ENCODE assay signal across 19 cellular contexts in genomic region chr7:55953707-55954475, GRCh38. TPM values are rescaled to one million over a fixed set of nuclear protein-coding genes. Genes with fewer than 3 reads are reported as not detected.
DNase-seq lines count a peak whose midpoint lies in the region; ATAC-seq and TF ChIP-seq lines count a peak whose summit lies in the region.
"Had no signal": no experiment of that assay in that cellular context is flagged by ENCODE, and none has a peak within 500 bp of the region (broad histone marks: within the 10 kb centered on the region; RNA-seq: fewer than 3 reads in every experiment).

No MANE protein-coding gene starts in this region.

- H3K4me3 Mint-ChIP-seq in CD4-positive, CD25-positive, alpha-beta regulatory T cell = peak overlapping the region; percentile 71 to 98 (median 84)
- peak overlapping the region; percentile 94 for H3K4me3 Mint-ChIP-seq in CD8-positive, alpha-beta T cell
- peak overlapping the region; percentile 85 for H3K4me3 Mint-ChIP-seq in activated T-helper 17 cell treated with anti-CD3 and anti-CD28 coated beads, Interleukin-2, amount 50 U/mL, for 72 hours
- peak overlapping the region; percentile 99 for H3K4me3 Mint-ChIP-seq in mesothelial cell of epicardium

- no peaks in the 10 kb centered on the region for H3K36me3 ChIP-seq in CD4-positive, CD25-positive, alpha-beta regulatory T cell (ENCODE audit: control insufficient read depth, insufficient read depth, low read length)
- no peaks in the 10 kb centered on the region for H3K36me3 ChIP-seq in CD8-positive, alpha-beta T cell (ENCODE audit: insufficient read depth, low read length)

- H3K9me3 ChIP-seq in CD4-positive, CD25-positive, alpha-beta regulatory T cell (ENCODE audit: control insufficient read depth in 2 of 2, low read length in 2 of 2) = no peaks in the 10 kb centered on the region
- H3K9me3 ChIP-seq in CD8-positive, alpha-beta T cell (ENCODE audit: low read length) = no peaks in the 10 kb centered on the region
- H3K9me3 ChIP-seq: ascending aorta, thoracic aorta had no signal

- ATAC-seq in CD4-positive, CD25-positive, alpha-beta regulatory T cell (ENCODE audit: low read depth in 2 of 2) = no peak
- ATAC-seq in CD8-positive, alpha-beta T cell = no peak
- ATAC-seq in activated T-helper 17 cell treated with anti-CD3 and anti-CD28 coated beads, Interleukin-2, amount 50 U/mL, for 72 hours (replicated peaks) = no peak
- no peak for ATAC-seq in HG03108 (IDR thresholded peaks at IDR 0.05; ENCODE audit: unreplicated experiment)
- ATAC-seq: left colon had no signal

- peak overlapping the region in 2 of 3 donors; percentile 50 to 63 for H3K27ac Mint-ChIP-seq in CD4-positive, CD25-positive, alpha-beta regulatory T cell
- H3K27ac Mint-ChIP-seq in CD8-positive, alpha-beta T cell = peak overlapping the region; percentile 97
- peak overlapping the region; percentile 61 for H3K27ac Mint-ChIP-seq in activated T-helper 17 cell treated with anti-CD3 and anti-CD28 coated beads, Interleukin-2, amount 50 U/mL, for 72 hours
- H3K27ac Mint-ChIP-seq in mesothelial cell of epicardium = peak overlapping the region; percentile 79

- H3K4me1 ChIP-seq in CD4-positive, CD25-positive, alpha-beta regulatory T cell (ENCODE audit: control insufficient read depth, insufficient read depth, low read length, poor library complexity, severe bottlenecking) = peaks cover 10% of the 10 kb centered on the region
- peaks cover 6% of the 10 kb centered on the region for H3K4me1 ChIP-seq in CD8-positive, alpha-beta T cell (ENCODE audit: insufficient read depth, low read length)

- POLR2A ChIA-PET in CD8-positive, alpha-beta T cell (lab: Charles Lee) = interaction anchor here (1.6 kb wide), 1 partner anchor 10 kb away, joined by 4 read pairs; the partner anchor contains the start of gene NIPSNAP2

- H3K9me3 Mint-ChIP-seq in CD4-positive, CD25-positive, alpha-beta regulatory T cell = no peaks in the 10 kb centered on the region
- no peaks in the 10 kb centered on the region for H3K9me3 Mint-ChIP-seq in CD8-positive, alpha-beta T cell
- H3K9me3 Mint-ChIP-seq in activated T-helper 17 cell treated with anti-CD3 and anti-CD28 coated beads, Interleukin-2, amount 50 U/mL, for 72 hours = no peaks in the 10 kb centered on the region
- no peaks in the 10 kb centered on the region for H3K9me3 Mint-ChIP-seq in mesothelial cell of epicardium

- no peak for TF ChIP-seq CTCF in CD8-positive, alpha-beta T cell (IDR thresholded peaks at IDR 0.05)
- TF ChIP-seq CTCF in mesothelial cell of epicardium (IDR thresholded peaks at IDR 0.05; ENCODE audit: unreplicated experiment) = no peak
- no peak for TF ChIP-seq CTCF in coronary artery (IDR thresholded peaks at IDR 0.05)

- H3K4me1 Mint-ChIP-seq in CD4-positive, CD25-positive, alpha-beta regulatory T cell = peaks cover 8 to 40% (median 20%) of the 10 kb centered on the region in 4 donors
- peaks cover 26% of the 10 kb centered on the region for H3K4me1 Mint-ChIP-seq in CD8-positive, alpha-beta T cell (ENCODE audit: low read depth)
- peaks cover 3% of the 10 kb centered on the region for H3K4me1 Mint-ChIP-seq in activated T-helper 17 cell treated with anti-CD3 and anti-CD28 coated beads, Interleukin-2, amount 50 U/mL, for 72 hours
- H3K4me1 Mint-ChIP-seq in mesothelial cell of epicardium = peaks cover 11% of the 10 kb centered on the region

- H3K27ac ChIP-seq in CD4-positive, CD25-positive, alpha-beta regulatory T cell (ENCODE audit: insufficient read depth, low read length, poor library complexity, severe bottlenecking) = no peak overlapping the region
- no peak overlapping the region for H3K27ac ChIP-seq in CD8-positive, alpha-beta T cell (ENCODE audit: low read depth, low read length)
- H3K27ac ChIP-seq in coronary artery = no peak overlapping the region
- H3K27ac ChIP-seq: ascending aorta, epithelial cell of prostate, thoracic aorta had no signal

- no peaks in the 10 kb centered on the region for H3K27me3 Mint-ChIP-seq in CD4-positive, CD25-positive, alpha-beta regulatory T cell
- H3K27me3 Mint-ChIP-seq in CD8-positive, alpha-beta T cell (ENCODE audit: low read depth) = no peaks in the 10 kb centered on the region
- H3K27me3 Mint-ChIP-seq in activated T-helper 17 cell treated with anti-CD3 and anti-CD28 coated beads, Interleukin-2, amount 50 U/mL, for 72 hours = no peaks in the 10 kb centered on the region
- H3K27me3 Mint-ChIP-seq in mesothelial cell of epicardium (ENCODE audit: low read depth) = no peaks in the 10 kb centered on the region

- CTCF ChIA-PET in CD8-positive, alpha-beta T cell (lab: Charles Lee) = no interaction called here

- H3K27me3 ChIP-seq in CD4-positive, CD25-positive, alpha-beta regulatory T cell (ENCODE audit: control insufficient read depth, insufficient read depth, low read length) = no peaks in the 10 kb centered on the region
- no peaks in the 10 kb centered on the region for H3K27me3 ChIP-seq in CD8-positive, alpha-beta T cell (ENCODE audit: insufficient read depth, low read length)
- H3K27me3 ChIP-seq: ascending aorta had no signal

- DNase-seq in CD4-positive, CD25-positive, alpha-beta regulatory T cell = no peak
- DNase-seq in CD8-positive, alpha-beta T cell = no peak
- DNase-seq in mesothelial cell of epicardium (ENCODE audit: low spot score in 2 of 2, unreplicated experiment in 2 of 2) (no peak), coronary artery (ENCODE audit: low spot score) (no peak), NCI-H1105 treated with DMSO at 0.1 percent for 48 hours (lab: John Stamatoyannopoulos, UW) (no peak)
- DNase-seq: activated CD4-positive, alpha-beta T cell treated with anti-CD3 and anti-CD28 coated beads for 48 hours; cortex of kidney; foreskin melanocyte; left colon; NCI-H1048; NCI-H526 treated with DMSO at 0.1 percent for 48 hours; small intestine; stimulated activated CD4-positive, alpha-beta T cell treated with anti-CD3 and anti-CD28 coated beads, Interleukin-4, amount 100 ng/mL, for 24 hours; T1000 had no signal

- intact Hi-C loops in CD8-positive, alpha-beta T cell (cut with DNase I, micrococcal nuclease) = loop anchor here (5.0 kb wide), 4 partner anchors 98 to 1197 kb away; partner anchors contain the start of genes SEC61G (in 2 of the 2), CCT6A (in 1 of the 2), CHCHD2 (in 1 of the 2) and PSPH (in 1 of the 2)

- H3K4me3 ChIP-seq in CD4-positive, CD25-positive, alpha-beta regulatory T cell (ENCODE audit: low read depth, low read length) = no peak overlapping the region
- no peak overlapping the region for H3K4me3 ChIP-seq in CD8-positive, alpha-beta T cell (ENCODE audit: low read depth, low read length)
- H3K4me3 ChIP-seq in coronary artery = no peak overlapping the region
- H3K4me3 ChIP-seq: ascending aorta, thoracic aorta had no signal

- peaks cover 21% of the 10 kb centered on the region for H3K36me3 Mint-ChIP-seq in CD4-positive, CD25-positive, alpha-beta regulatory T cell
- H3K36me3 Mint-ChIP-seq in CD8-positive, alpha-beta T cell = peaks cover 29% of the 10 kb centered on the region
- peaks cover 58% of the 10 kb centered on the region for H3K36me3 Mint-ChIP-seq in activated T-helper 17 cell treated with anti-CD3 and anti-CD28 coated beads, Interleukin-2, amount 50 U/mL, for 72 hours (ENCODE audit: low read depth)
- peaks cover 7% of the 10 kb centered on the region for H3K36me3 Mint-ChIP-seq in mesothelial cell of epicardium

RNA-seq across cellular contexts. Expression of gene MRPS17, which starts 2.2 kb away (rescaled TPM):
- 7.0 TPM for total RNA-seq in CD4-positive, CD25-positive, alpha-beta regulatory T cell
- 10 to 100 TPM; 16.7 to 20.2 (median 18.1) TPM for polyA plus RNA-seq in CD4-positive, CD25-positive, alpha-beta regulatory T cell
- 1 to 10 TPM; 7.8 to 8.9 TPM for total RNA-seq in CD8-positive, alpha-beta T cell
- total RNA-seq in activated T-helper 17 cell treated with anti-CD3 and anti-CD28 coated beads, Interleukin-2, amount 50 U/mL, for 72 hours = 10 to 100 TPM; 12.4 to 23.6 TPM
- 17.2 to 19.7 TPM (median 17.5 TPM) in 3 replicates for total RNA-seq in mesothelial cell of epicardium

RNA-seq across cellular contexts. Expression of gene NIPSNAP2, which starts 10.5 kb away (rescaled TPM):
- total RNA-seq in CD4-positive, CD25-positive, alpha-beta regulatory T cell = 34.8 TPM
- 10 to 100 TPM; 44.5 to 52.9 (median 47.4) TPM for polyA plus RNA-seq in CD4-positive, CD25-positive, alpha-beta regulatory T cell
- total RNA-seq in CD8-positive, alpha-beta T cell = 10 to 100 TPM; 36.5 to 38.9 TPM
- 10 to 100 TPM; 36.6 to 57.3 TPM for total RNA-seq in activated T-helper 17 cell treated with anti-CD3 and anti-CD28 coated beads, Interleukin-2, amount 50 U/mL, for 72 hours
- 59.9 to 63.4 TPM (median 62.8 TPM) in 3 replicates for total RNA-seq in mesothelial cell of epicardium
